1 cellular context compared by ENCODE assay signal in the genomic region with DNA sequence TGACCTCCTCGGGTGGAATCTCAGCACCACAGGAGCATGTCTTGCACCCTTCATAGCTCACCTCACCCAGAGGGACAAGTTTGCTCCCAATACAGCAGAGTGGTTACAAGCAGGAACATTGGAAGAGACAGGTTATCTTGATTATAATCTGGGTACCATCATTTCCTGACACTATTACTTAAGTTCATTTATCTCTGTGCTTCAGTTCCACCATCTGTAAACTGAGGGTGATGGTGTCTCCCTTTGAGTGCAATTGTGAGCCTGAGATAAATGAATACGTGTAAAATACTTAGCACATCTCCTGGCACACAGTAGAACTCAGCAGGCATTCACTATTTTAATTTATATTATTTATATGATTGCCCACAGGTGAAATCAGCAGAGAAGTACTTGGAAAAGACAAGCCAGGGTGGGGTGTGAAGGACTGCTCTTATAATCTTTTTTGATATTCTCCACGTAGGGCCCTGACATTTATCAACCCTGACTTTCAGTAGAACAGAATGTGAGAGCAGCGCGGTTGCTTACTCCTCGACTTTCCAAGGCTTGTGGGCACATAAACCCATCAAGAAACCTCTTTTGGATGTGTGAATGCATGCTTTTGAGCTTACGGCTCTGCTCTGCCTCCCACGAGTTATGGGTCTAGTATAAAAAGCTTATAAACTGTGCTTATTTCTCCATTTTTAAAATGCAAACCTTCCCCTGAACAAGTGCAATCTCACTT.
TF ChIP-seq lines count a peak whose summit lies in the region.

No MANE protein-coding gene starts in this region.

TF ChIP-seq in K562, 482 proteins besides CTCF, POLR2A, EP300 and RAD21 (continued from another document):
- no peak for TF ChIP-seq SIX5 (IDR thresholded peaks at IDR 0.05; ENCODE audit: borderline replicate concordance in 1 of 2, insufficient read depth in 1 of 2, low read depth in 1 of 2, low read length in 2 of 2)
- TF ChIP-seq TAL1 (IDR thresholded peaks at IDR 0.05): peak; percentile 46; the same call in 1 of the 2 replicates
- no peak for TF ChIP-seq HIVEP1 (CRISPR knock-in tag; IDR thresholded peaks at IDR 0.05)
- no peak for TF ChIP-seq BRD4 (IDR thresholded peaks at IDR 0.05)
- no peak for TF ChIP-seq CHD4 (IDR thresholded peaks at IDR 0.05; ENCODE audit: insufficient read depth, insufficient replicate concordance, low read depth, low read length, poor library complexity, severe bottlenecking)
- no peak for TF ChIP-seq L3MBTL2 (IDR thresholded peaks at IDR 0.05)
- no peak for TF ChIP-seq ZNF586 (CRISPR knock-in tag; conservative IDR thresholded peaks at IDR 0.05)
- 0 out of 2 replicates have a peak, but pooled peaks have one; percentile 27 for TF ChIP-seq KLF16 (IDR thresholded peaks at IDR 0.05)
- no peak for TF ChIP-seq U2AF1 (optimal IDR thresholded peaks at IDR 0.05; ENCODE audit: low read depth, low read length)
- TF ChIP-seq TAF9B (IDR thresholded peaks at IDR 0.05; ENCODE audit: partially characterized antibody): no peak
- TF ChIP-seq CEBPG (CRISPR knock-in tag; IDR thresholded peaks at IDR 0.05): no peak
- TF ChIP-seq CEBPG (tag; conservative IDR thresholded peaks at IDR 0.05 in 1 of 2, IDR thresholded peaks at IDR 0.05 in 1 of 2): no peak
- TF ChIP-seq TCF3 (CRISPR knock-in tag; IDR thresholded peaks at IDR 0.05): peak; percentile 33
- no peak for TF ChIP-seq ZNF143 (CRISPR knock-in tag; IDR thresholded peaks at IDR 0.05)
- TF ChIP-seq TEAD4 (IDR thresholded peaks at IDR 0.05; ENCODE audit: low read length): peak; percentile 54; the same call in 1 of the 2 replicates
- TF ChIP-seq TEAD4 (CRISPR knock-in tag; IDR thresholded peaks at IDR 0.05; ENCODE audit: borderline replicate concordance): no peak
- no peak for TF ChIP-seq ZNF511 (CRISPR knock-in tag; IDR thresholded peaks at IDR 0.05)
- no peak for TF ChIP-seq SNIP1 (IDR thresholded peaks at IDR 0.05; ENCODE audit: low read depth)
- TF ChIP-seq NR2C2 (CRISPR knock-in tag; IDR thresholded peaks at IDR 0.05): no peak
- no peak for TF ChIP-seq NR2C2 (tag; IDR thresholded peaks at IDR 0.05)
- no peak for TF ChIP-seq OTX1 (CRISPR knock-in tag; IDR thresholded peaks at IDR 0.05)
- TF ChIP-seq ZNF140 (CRISPR knock-in tag; IDR thresholded peaks at IDR 0.05): no peak
- TF ChIP-seq SIRT6 (IDR thresholded peaks at IDR 0.05; ENCODE audit: low read depth, low read length): no peak
- TF ChIP-seq, protein P1, sequence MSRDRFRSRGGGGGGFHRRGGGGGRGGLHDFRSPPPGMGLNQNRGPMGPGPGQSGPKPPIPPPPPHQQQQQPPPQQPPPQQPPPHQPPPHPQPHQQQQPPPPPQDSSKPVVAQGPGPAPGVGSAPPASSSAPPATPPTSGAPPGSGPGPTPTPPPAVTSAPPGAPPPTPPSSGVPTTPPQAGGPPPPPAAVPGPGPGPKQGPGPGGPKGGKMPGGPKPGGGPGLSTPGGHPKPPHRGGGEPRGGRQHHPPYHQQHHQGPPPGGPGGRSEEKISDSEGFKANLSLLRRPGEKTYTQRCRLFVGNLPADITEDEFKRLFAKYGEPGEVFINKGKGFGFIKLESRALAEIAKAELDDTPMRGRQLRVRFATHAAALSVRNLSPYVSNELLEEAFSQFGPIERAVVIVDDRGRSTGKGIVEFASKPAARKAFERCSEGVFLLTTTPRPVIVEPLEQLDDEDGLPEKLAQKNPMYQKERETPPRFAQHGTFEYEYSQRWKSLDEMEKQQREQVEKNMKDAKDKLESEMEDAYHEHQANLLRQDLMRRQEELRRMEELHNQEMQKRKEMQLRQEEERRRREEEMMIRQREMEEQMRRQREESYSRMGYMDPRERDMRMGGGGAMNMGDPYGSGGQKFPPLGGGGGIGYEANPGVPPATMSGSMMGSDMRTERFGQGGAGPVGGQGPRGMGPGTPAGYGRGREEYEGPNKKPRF (IDR thresholded peaks at IDR 0.05; ENCODE audit: low read depth, low read length): no peak
- peak; percentile 73 for TF ChIP-seq CBFA2T3 (IDR thresholded peaks at IDR 0.05)
- no peak for TF ChIP-seq ZBTB2 (IDR thresholded peaks at IDR 0.05)
- no peak for TF ChIP-seq SRF (CRISPR knock-in tag; IDR thresholded peaks at IDR 0.05)
- TF ChIP-seq, protein P2, sequence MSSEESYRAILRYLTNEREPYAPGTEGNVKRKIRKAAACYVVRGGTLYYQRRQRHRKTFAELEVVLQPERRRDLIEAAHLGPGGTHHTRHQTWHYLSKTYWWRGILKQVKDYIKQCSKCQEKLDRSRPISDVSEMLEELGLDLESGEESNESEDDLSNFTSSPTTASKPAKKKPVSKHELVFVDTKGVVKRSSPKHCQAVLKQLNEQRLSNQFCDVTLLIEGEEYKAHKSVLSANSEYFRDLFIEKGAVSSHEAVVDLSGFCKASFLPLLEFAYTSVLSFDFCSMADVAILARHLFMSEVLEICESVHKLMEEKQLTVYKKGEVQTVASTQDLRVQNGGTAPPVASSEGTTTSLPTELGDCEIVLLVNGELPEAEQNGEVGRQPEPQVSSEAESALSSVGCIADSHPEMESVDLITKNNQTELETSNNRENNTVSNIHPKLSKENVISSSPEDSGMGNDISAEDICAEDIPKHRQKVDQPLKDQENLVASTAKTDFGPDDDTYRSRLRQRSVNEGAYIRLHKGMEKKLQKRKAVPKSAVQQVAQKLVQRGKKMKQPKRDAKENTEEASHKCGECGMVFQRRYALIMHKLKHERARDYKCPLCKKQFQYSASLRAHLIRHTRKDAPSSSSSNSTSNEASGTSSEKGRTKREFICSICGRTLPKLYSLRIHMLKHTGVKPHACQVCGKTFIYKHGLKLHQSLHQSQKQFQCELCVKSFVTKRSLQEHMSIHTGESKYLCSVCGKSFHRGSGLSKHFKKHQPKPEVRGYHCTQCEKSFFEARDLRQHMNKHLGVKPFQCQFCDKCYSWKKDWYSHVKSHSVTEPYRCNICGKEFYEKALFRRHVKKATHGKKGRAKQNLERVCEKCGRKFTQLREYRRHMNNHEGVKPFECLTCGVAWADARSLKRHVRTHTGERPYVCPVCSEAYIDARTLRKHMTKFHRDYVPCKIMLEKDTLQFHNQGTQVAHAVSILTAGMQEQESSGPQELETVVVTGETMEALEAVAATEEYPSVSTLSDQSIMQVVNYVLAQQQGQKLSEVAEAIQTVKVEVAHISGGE (CRISPR knock-in tag; IDR thresholded peaks at IDR 0.05): 0 out of 6 replicates have a peak, but pooled peaks of 1 of the 3 experiments have one; percentile 21
- TF ChIP-seq, protein P3, sequence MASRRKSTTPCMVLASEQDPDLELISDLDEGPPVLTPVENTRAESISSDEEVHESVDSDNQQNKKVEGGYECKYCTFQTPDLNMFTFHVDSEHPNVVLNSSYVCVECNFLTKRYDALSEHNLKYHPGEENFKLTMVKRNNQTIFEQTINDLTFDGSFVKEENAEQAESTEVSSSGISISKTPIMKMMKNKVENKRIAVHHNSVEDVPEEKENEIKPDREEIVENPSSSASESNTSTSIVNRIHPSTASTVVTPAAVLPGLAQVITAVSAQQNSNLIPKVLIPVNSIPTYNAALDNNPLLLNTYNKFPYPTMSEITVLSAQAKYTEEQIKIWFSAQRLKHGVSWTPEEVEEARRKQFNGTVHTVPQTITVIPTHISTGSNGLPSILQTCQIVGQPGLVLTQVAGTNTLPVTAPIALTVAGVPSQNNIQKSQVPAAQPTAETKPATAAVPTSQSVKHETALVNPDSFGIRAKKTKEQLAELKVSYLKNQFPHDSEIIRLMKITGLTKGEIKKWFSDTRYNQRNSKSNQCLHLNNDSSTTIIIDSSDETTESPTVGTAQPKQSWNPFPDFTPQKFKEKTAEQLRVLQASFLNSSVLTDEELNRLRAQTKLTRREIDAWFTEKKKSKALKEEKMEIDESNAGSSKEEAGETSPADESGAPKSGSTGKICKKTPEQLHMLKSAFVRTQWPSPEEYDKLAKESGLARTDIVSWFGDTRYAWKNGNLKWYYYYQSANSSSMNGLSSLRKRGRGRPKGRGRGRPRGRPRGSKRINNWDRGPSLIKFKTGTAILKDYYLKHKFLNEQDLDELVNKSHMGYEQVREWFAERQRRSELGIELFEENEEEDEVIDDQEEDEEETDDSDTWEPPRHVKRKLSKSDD (conservative IDR thresholded peaks at IDR 0.05; ENCODE audit: low read length): no peak
- TF ChIP-seq, protein P4, sequence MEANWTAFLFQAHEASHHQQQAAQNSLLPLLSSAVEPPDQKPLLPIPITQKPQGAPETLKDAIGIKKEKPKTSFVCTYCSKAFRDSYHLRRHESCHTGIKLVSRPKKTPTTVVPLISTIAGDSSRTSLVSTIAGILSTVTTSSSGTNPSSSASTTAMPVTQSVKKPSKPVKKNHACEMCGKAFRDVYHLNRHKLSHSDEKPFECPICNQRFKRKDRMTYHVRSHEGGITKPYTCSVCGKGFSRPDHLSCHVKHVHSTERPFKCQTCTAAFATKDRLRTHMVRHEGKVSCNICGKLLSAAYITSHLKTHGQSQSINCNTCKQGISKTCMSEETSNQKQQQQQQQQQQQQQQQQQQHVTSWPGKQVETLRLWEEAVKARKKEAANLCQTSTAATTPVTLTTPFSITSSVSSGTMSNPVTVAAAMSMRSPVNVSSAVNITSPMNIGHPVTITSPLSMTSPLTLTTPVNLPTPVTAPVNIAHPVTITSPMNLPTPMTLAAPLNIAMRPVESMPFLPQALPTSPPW (CRISPR knock-in tag; IDR thresholded peaks at IDR 0.05): no peak
- no peak for TF ChIP-seq RB1 (IDR thresholded peaks at IDR 0.05; ENCODE audit: low read depth)
- peak; percentile 38; the same call in 1 of the 2 replicates for TF ChIP-seq CBFA2T2 (conservative IDR thresholded peaks at IDR 0.05)
- no peak for TF ChIP-seq ARID3B (CRISPR knock-in tag; IDR thresholded peaks at IDR 0.05; ENCODE audit: borderline replicate concordance)
- TF ChIP-seq YY1 (IDR thresholded peaks at IDR 0.05; ENCODE audit: borderline replicate concordance in 1 of 3, control insufficient read depth in 1 of 3, extremely low read depth in 1 of 3, insufficient read depth in 3 of 3, insufficient read length in 1 of 3, insufficient replicate concordance in 2 of 3, low read depth in 1 of 3, low read length in 2 of 3): no peak
- no peak for TF ChIP-seq ZNF584 (CRISPR knock-in tag; IDR thresholded peaks at IDR 0.05; ENCODE audit: low read depth)
- no peak for TF ChIP-seq SUPT5H (IDR thresholded peaks at IDR 0.05)
TF ChIP-seq in K562: peak in this region for 16.
